Comparison of ENCODE assay signal across 1 cellular context in the genomic region with DNA sequence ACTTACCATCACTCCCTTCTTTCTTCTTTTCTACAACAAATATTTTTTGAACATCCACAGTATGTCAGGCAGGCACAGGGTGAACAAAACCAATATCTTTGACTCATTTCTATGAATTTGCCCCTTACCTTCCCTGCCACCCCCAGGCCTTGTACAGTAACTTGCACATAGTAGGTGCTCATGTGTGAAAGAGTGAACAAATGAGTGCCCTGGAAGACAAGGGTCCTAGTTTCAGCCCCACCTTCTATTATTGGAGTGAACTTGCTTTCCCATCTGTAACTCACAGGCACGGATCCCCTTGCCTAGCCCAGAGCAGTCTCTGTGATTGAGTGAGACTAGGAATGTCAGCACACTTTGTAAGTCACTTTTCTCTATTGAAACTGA.
A peak's percentile ranks its signal among the peaks of the same experiment; 100 is the strongest.
TF ChIP-seq lines count a peak whose summit lies in the region.

No MANE protein-coding gene starts in this region.

TF ChIP-seq in HepG2, 621 proteins besides CTCF, POLR2A, EP300 and RAD21:
- TF ChIP-seq ZNF547 (CRISPR knock-in tag; IDR thresholded peaks at IDR 0.05) (no peak), ZNF777 (CRISPR knock-in tag; IDR thresholded peaks at IDR 0.05) (0 out of 2 replicates have a peak, but pooled peaks have one; percentile 14), ZKSCAN1 (IDR thresholded peaks at IDR 0.05; ENCODE audit: low read length) (peak; percentile 78), RBM39 (IDR thresholded peaks at IDR 0.05; ENCODE audit: low read depth, low read length, poor library complexity, severe bottlenecking) (no peak), TBP (CRISPR knock-in tag; IDR thresholded peaks at IDR 0.05) (0 out of 2 replicates have a peak, but pooled peaks have one; percentile 53)
